In genomic region chr1:167145965-167146364, GRCh38 we compare ENCODE assay signal across 1 cellular context.
TF ChIP-seq lines count a peak whose summit lies in the region.

No MANE protein-coding gene starts in this region.

TF ChIP-seq in K562, 482 proteins besides CTCF, POLR2A, EP300 and RAD21:
- TF ChIP-seq, protein P1, sequence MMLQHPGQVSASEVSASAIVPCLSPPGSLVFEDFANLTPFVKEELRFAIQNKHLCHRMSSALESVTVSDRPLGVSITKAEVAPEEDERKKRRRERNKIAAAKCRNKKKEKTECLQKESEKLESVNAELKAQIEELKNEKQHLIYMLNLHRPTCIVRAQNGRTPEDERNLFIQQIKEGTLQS (IDR thresholded peaks at IDR 0.05): peak; percentile 41; the same call in 1 of the 2 replicates
- TF ChIP-seq, protein P1 (CRISPR knock-in tag; conservative IDR thresholded peaks at IDR 0.05): no peak
- TF ChIP-seq DEAF1 (CRISPR knock-in tag; IDR thresholded peaks at IDR 0.05): no peak
- TF ChIP-seq CEBPG (CRISPR knock-in tag; IDR thresholded peaks at IDR 0.05): no peak
- TF ChIP-seq CEBPG (tag; conservative IDR thresholded peaks at IDR 0.05 in 1 of 2, IDR thresholded peaks at IDR 0.05 in 1 of 2): peak; percentile 12 to 61; a peak in 2 of 4 replicates
